Comparison of ENCODE assay signal across 1 cellular context in genomic region chr16:66382966-66383299, GRCh38.
TF ChIP-seq lines count a peak whose summit lies in the region.

No MANE protein-coding gene starts in this region.

TF ChIP-seq in H1, 55 proteins besides CTCF, POLR2A, EP300 and RAD21 (continued from another document):
- TF ChIP-seq ATF3 (IDR thresholded peaks at IDR 0.05; ENCODE audit: insufficient read depth, low read depth, low read length) (no peak), BACH1 (IDR thresholded peaks at IDR 0.05; ENCODE audit: low read length) (no peak)
TF ChIP-seq in H1: peak in this region for 2.
